1 cellular context compared by ENCODE assay signal in the genomic region with DNA sequence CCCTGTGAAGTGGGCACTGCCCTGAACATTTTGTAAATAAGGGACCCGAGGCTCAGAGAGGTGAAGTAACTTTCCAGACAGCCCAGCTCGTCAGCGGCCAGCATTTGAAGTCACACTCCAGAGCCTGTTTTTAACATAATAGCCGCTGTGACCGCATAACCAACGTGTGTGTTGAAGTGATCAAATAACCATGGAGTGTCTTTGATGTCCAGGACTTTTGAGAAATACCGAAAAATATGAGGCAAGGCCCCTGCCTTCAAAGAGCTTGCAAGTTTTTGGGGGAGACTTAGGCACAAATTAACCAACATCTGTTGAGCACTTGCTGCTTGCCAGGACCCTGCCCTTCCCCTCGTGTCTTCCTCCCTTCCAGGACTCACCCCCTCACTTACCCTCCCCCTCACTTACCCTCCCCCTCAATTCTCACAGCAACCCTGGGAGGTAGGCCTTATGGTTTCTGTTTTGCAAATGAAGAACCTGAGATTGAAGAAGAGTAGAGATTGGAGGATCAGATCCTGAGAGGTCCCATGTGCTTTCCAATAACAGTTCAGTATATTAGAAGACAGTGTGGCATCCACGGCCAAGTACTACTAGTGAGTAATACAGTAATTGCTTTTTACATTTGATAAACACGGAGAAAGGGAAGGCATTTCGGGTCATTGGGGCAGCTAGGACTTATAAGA.
TF ChIP-seq lines count a peak whose summit lies in the region.

No MANE protein-coding gene starts in this region.

TF ChIP-seq in HepG2, 621 proteins besides CTCF, POLR2A, EP300 and RAD21 (continued from another document):
- TF ChIP-seq, protein P1, sequence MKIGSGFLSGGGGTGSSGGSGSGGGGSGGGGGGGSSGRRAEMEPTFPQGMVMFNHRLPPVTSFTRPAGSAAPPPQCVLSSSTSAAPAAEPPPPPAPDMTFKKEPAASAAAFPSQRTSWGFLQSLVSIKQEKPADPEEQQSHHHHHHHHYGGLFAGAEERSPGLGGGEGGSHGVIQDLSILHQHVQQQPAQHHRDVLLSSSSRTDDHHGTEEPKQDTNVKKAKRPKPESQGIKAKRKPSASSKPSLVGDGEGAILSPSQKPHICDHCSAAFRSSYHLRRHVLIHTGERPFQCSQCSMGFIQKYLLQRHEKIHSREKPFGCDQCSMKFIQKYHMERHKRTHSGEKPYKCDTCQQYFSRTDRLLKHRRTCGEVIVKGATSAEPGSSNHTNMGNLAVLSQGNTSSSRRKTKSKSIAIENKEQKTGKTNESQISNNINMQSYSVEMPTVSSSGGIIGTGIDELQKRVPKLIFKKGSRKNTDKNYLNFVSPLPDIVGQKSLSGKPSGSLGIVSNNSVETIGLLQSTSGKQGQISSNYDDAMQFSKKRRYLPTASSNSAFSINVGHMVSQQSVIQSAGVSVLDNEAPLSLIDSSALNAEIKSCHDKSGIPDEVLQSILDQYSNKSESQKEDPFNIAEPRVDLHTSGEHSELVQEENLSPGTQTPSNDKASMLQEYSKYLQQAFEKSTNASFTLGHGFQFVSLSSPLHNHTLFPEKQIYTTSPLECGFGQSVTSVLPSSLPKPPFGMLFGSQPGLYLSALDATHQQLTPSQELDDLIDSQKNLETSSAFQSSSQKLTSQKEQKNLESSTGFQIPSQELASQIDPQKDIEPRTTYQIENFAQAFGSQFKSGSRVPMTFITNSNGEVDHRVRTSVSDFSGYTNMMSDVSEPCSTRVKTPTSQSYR (CRISPR knock-in tag; IDR thresholded peaks at IDR 0.05; ENCODE audit: borderline replicate concordance), result peak; percentile 41; the same call in 1 of the 2 replicates
- TF ChIP-seq DMAP1 (CRISPR knock-in tag; IDR thresholded peaks at IDR 0.05) (peak; percentile 16; the same call in 1 of the 2 replicates), HMGXB3 (CRISPR knock-in tag; IDR thresholded peaks at IDR 0.05; ENCODE audit: borderline replicate concordance) (peak; percentile 99), BCL6 (CRISPR knock-in tag; IDR thresholded peaks at IDR 0.05) (peak; percentile 28; the same call in 1 of the 2 replicates), ZNF224 (CRISPR knock-in tag; IDR thresholded peaks at IDR 0.05) (0 out of 2 replicates have a peak, but pooled peaks have one; percentile 14), GATAD1 (CRISPR knock-in tag; IDR thresholded peaks at IDR 0.05) (peak; percentile 39; the same call in 1 of the 2 replicates), SP1 (IDR thresholded peaks at IDR 0.05) (no peak), SP1 (CRISPR knock-in tag; IDR thresholded peaks at IDR 0.05) (no peak), ZNF652 (CRISPR knock-in tag; IDR thresholded peaks at IDR 0.05; ENCODE audit: borderline replicate concordance, low read depth) (no peak)
- TF ChIP-seq, protein P2, sequence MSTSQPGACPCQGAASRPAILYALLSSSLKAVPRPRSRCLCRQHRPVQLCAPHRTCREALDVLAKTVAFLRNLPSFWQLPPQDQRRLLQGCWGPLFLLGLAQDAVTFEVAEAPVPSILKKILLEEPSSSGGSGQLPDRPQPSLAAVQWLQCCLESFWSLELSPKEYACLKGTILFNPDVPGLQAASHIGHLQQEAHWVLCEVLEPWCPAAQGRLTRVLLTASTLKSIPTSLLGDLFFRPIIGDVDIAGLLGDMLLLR (CRISPR knock-in tag; IDR thresholded peaks at IDR 0.05), result no peak
- TF ChIP-seq, protein P3, sequence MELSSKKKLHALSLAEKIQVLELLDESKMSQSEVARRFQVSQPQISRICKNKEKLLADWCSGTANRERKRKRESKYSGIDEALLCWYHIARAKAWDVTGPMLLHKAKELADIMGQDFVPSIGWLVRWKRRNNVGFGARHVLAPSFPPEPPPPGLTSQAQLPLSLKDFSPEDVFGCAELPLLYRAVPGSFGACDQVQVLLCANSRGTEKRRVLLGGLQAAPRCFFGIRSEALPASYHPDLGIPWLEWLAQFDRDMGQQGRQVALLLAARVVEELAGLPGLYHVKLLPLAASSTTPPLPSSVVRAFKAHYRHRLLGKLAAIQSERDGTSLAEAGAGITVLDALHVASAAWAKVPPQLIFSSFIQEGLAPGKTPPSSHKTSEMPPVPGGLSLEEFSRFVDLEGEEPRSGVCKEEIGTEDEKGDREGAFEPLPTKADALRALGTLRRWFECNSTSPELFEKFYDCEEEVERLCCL (CRISPR knock-in tag; IDR thresholded peaks at IDR 0.05; ENCODE audit: borderline replicate concordance), result no peak
